In genomic region chr19:4759388-4760284, GRCh38 we compare ENCODE assay signal across 8 cellular contexts. TPM values are rescaled to one million over a fixed set of nuclear protein-coding genes. Genes with fewer than 3 reads are reported as not detected.
A peak's percentile ranks its signal among the peaks of the same experiment; 100 is the strongest.
DNase-seq lines count a peak whose midpoint lies in the region; ATAC-seq and TF ChIP-seq lines count a peak whose summit lies in the region.

No MANE protein-coding gene starts in this region.

- H3K27ac Mint-ChIP-seq in Calu3 (ENCODE audit: unreplicated experiment) = no peak overlapping the region
- H3K27ac Mint-ChIP-seq in activated CD4-positive, alpha-beta T cell treated with anti-CD3 and anti-CD28 coated beads, Interleukin-2, amount 10 ng/mL, durations not matched to agents 7 days and 5 days = no peak overlapping the region

- CTCF ChIA-PET in Calu3 (lab: Charles Lee) = interaction anchor here (0.6 kb wide), 1 partner anchor 26 kb away, joined by 3 read pairs; no protein-coding TSS in a partner anchor
- CTCF ChIA-PET in activated CD4-positive, alpha-beta T cell treated with anti-CD3 and anti-CD28 coated beads, Interleukin-2, amount 10 ng/mL, durations not matched to agents 7 days and 5 days (lab: Charles Lee) = interaction anchor here (1.5 kb wide), 1 partner anchor 31 kb away, joined by 4 read pairs; no protein-coding TSS in a partner anchor

- peak; percentile 87 for DNase-seq in Calu3
- peak; percentile 96 for DNase-seq in NCI-H510A treated with DMSO at 0.1 percent for 48 hours (lab: John Stamatoyannopoulos, UW)
- DNase-seq in activated CD4-positive, alpha-beta T cell treated with anti-CD3 and anti-CD28 coated beads, Interleukin-2, amount 10 ng/mL, durations not matched to agents 7 days and 5 days = peak; percentile 58
- DNase-seq in coronary artery (ENCODE audit: low spot score) = peak; percentile 78
- peak; percentile 70 for DNase-seq in kidney glomerular epithelial cell (lab: John Stamatoyannopoulos, UW)
- DNase-seq in stimulated activated CD4-positive, alpha-beta T cell treated with anti-CD3 and anti-CD28 coated beads, Interleukin-12 subunit alpha, Interleukin-12 subunit beta, amount 100 ng/mL, for 48 hours (ENCODE audit: low read depth in 2 of 3, low spot score in 1 of 3) = peak; percentile 31 to 70 (median 33)

- peak overlapping the region; percentile 69 for H3K4me3 ChIP-seq in coronary artery

- H3K36me3 Mint-ChIP-seq in Calu3 (ENCODE audit: insufficient read depth, unreplicated experiment) = peaks cover 6% of the 10 kb centered on the region
- no peaks in the 10 kb centered on the region for H3K36me3 Mint-ChIP-seq in activated CD4-positive, alpha-beta T cell treated with anti-CD3 and anti-CD28 coated beads, Interleukin-2, amount 10 ng/mL, durations not matched to agents 7 days and 5 days (ENCODE audit: low read depth)

- H3K27me3 Mint-ChIP-seq in Calu3 (ENCODE audit: unreplicated experiment) = peaks cover 13% of the 10 kb centered on the region
- peaks cover 26% of the 10 kb centered on the region for H3K27me3 Mint-ChIP-seq in activated CD4-positive, alpha-beta T cell treated with anti-CD3 and anti-CD28 coated beads, Interleukin-2, amount 10 ng/mL, durations not matched to agents 7 days and 5 days

- ATAC-seq in HG02981 (IDR thresholded peaks at IDR 0.05; ENCODE audit: unreplicated experiment) = peak; percentile 68
- no peak for ATAC-seq in HG03460 (IDR thresholded peaks at IDR 0.05; ENCODE audit: unreplicated experiment)

- no peaks in the 10 kb centered on the region for H3K4me1 Mint-ChIP-seq in Calu3 (ENCODE audit: low read depth, unreplicated experiment)
- H3K4me1 Mint-ChIP-seq in activated CD4-positive, alpha-beta T cell treated with anti-CD3 and anti-CD28 coated beads, Interleukin-2, amount 10 ng/mL, durations not matched to agents 7 days and 5 days = peaks cover 4% of the 10 kb centered on the region

- POLR2A ChIA-PET in activated CD4-positive, alpha-beta T cell treated with anti-CD3 and anti-CD28 coated beads, Interleukin-2, amount 10 ng/mL, durations not matched to agents 7 days and 5 days (lab: Charles Lee) = no interaction called here

- no TSS peak for BruUV-seq in Calu3 (replicated peaks; lab: Mats Ljungman, UMichigan)

- no peak for TF ChIP-seq CTCF in Calu3 (IDR thresholded peaks at IDR 0.05; ENCODE audit: unreplicated experiment)
- TF ChIP-seq CTCF in coronary artery (IDR thresholded peaks at IDR 0.05) = no peak

- H3K27ac ChIP-seq in coronary artery = no peak overlapping the region

- intact Hi-C loops in Calu3 (cut with micrococcal nuclease; ENCODE audit: unreplicated experiment) = no loop called here

- peak overlapping the region; percentile 39 for H3K4me3 Mint-ChIP-seq in Calu3 (ENCODE audit: low read depth, unreplicated experiment)
- H3K4me3 Mint-ChIP-seq in activated CD4-positive, alpha-beta T cell treated with anti-CD3 and anti-CD28 coated beads, Interleukin-2, amount 10 ng/mL, durations not matched to agents 7 days and 5 days = no peak overlapping the region

- no peaks in the 10 kb centered on the region for H3K9me3 Mint-ChIP-seq in Calu3 (ENCODE audit: low read depth, unreplicated experiment)
- H3K9me3 Mint-ChIP-seq in activated CD4-positive, alpha-beta T cell treated with anti-CD3 and anti-CD28 coated beads, Interleukin-2, amount 10 ng/mL, durations not matched to agents 7 days and 5 days = no peaks in the 10 kb centered on the region

RNA-seq across cellular contexts. Expression of gene FEM1A, which starts 31.9 kb away (rescaled TPM):
- 8.8 and 10.2 TPM in 2 replicates for total RNA-seq in Calu3 (2022)
- total RNA-seq in activated CD4-positive, alpha-beta T cell treated with anti-CD3 and anti-CD28 coated beads, Interleukin-2, amount 10 ng/mL, durations not matched to agents 7 days and 5 days = 10 to 100 TPM; 11.9 TPM

RNA-seq across cellular contexts. Expression of gene DPP9, which starts 36.0 kb away (rescaled TPM):
- total RNA-seq in Calu3 (2022) = 52.2 and 59.2 TPM in 2 replicates
- total RNA-seq in activated CD4-positive, alpha-beta T cell treated with anti-CD3 and anti-CD28 coated beads, Interleukin-2, amount 10 ng/mL, durations not matched to agents 7 days and 5 days = 10 to 100 TPM; 70.5 to 79.3 TPM

Comparison
In these comparisons a context has a peak if more than half of its experiments do, and no peak if none do; other contexts are left out.
1. DNase-seq: peak in every context shown above with its lines; median percentile 96 in NCI-H510A treated with DMSO at 0.1 percent for 48 hours; 87 in Calu3; 78 in coronary artery; 70 in kidney glomerular epithelial cell; 58 in activated CD4-positive, alpha-beta T cell treated with anti-CD3 and anti-CD28 coated beads, Interleukin-2, amount 10 ng/mL, durations not matched to agents 7 days and 5 days; 33 in stimulated activated CD4-positive, alpha-beta T cell treated with anti-CD3 and anti-CD28 coated beads, Interleukin-12 subunit alpha, Interleukin-12 subunit beta, amount 100 ng/mL, for 48 hours.